In the genomic region with DNA sequence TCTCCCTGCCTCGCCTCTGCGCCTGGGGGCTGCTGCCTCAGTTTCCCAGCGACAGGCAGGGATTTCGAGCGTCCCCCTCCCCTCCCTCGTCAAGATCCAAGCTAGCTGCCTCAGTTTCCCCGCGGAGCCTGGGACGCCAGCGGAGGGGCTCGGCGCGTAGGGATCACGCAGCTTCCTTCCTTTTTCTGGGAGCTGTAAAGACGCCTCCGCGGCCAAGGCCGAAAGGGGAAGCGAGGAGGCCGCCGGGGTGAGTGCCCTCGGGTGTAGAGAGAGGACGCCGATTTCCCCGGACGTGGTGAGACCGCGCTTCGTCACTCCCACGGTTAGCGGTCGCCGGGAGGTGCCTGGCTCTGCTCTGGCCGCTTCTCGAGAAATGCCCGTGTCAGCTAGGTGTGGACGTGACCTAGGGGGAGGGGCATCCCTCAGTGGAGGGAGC, we compare ENCODE assay signal across 8 cellular contexts. TPM values are rescaled to one million over a fixed set of nuclear protein-coding genes. Genes with fewer than 3 reads are reported as not detected.
DNase-seq lines count a peak whose midpoint lies in the region; ATAC-seq and TF ChIP-seq lines count a peak whose summit lies in the region.

No MANE protein-coding gene starts in this region.

- H3K9me3 ChIP-seq in AG04450 (ENCODE audit: control insufficient read depth, insufficient read depth, low read length) (no peaks in the 10 kb centered on the region; the same call in 1 of the 2 replicates), fibroblast of lung (ENCODE audit: control insufficient read depth, insufficient read depth, low read depth, low read length) (no peaks in the 10 kb centered on the region), neutrophil (no peaks in the 10 kb centered on the region)

- no peaks in the 10 kb centered on the region for H4K20me1 ChIP-seq in fibroblast of lung (ENCODE audit: control insufficient read depth, extremely low read depth, insufficient read depth, low read length)

- no peaks in the 10 kb centered on the region for H3K79me2 ChIP-seq in fibroblast of lung (ENCODE audit: control insufficient read depth, insufficient read depth, low read length)

- POLR2A ChIA-PET in AG04450 (lab: Yijun Ruan, JAX) = interaction anchor here (1.0 to 3.3 kb wide), 5 partner anchors 16 to 35 kb away, joined by 4 to 17 read pairs (median 11); a partner anchor contains a TSS

- no peak overlapping the region for H3K9ac ChIP-seq in fibroblast of lung (ENCODE audit: insufficient read depth, low read length)

- CTCF ChIA-PET in AG04450 (lab: Charles Lee) = interaction anchor here (1.0 to 5.9 kb wide), 6 partner anchors 10 to 131 kb away, joined by 4 to 85 read pairs (median 18); no protein-coding TSS in a partner anchor

- H3K27ac ChIP-seq in AG04450 (ENCODE audit: low read depth, low read length) (peak overlapping the region; percentile 39), fibroblast of lung (ENCODE audit: insufficient read depth, low read length) (no peak overlapping the region), neutrophil (peak overlapping the region; percentile 99)

- H3K4me1 ChIP-seq in fibroblast of lung (ENCODE audit: control insufficient read depth, extremely low read depth, insufficient read depth, low read length) (peaks cover 7% of the 10 kb centered on the region), neutrophil (ENCODE audit: control insufficient read depth in 1 of 2, insufficient read depth in 1 of 2, low read depth in 1 of 2, low read length in 1 of 2) (peaks cover 18 to 27% of the 10 kb centered on the region in 2 experiments)

- no peaks in the 10 kb centered on the region for H3K27me3 ChIP-seq in AG04450 (ENCODE audit: control insufficient read depth, insufficient read depth, low read length)
- peaks cover 13% of the 10 kb centered on the region for H3K27me3 ChIP-seq in fibroblast of lung (ENCODE audit: control insufficient read depth, insufficient read depth, low read length)
- H3K27me3 ChIP-seq in neutrophil = no peaks in the 10 kb centered on the region

- H3K36me3 ChIP-seq in fibroblast of lung (ENCODE audit: control insufficient read depth, insufficient read depth, low read length) = no peaks in the 10 kb centered on the region
- peaks cover 10% of the 10 kb centered on the region for H3K36me3 ChIP-seq in neutrophil

- H3K4me2 ChIP-seq in fibroblast of lung (ENCODE audit: extremely low read depth, insufficient read depth, low read length) = peak overlapping the region; percentile 68

- no peak for DNase-seq in AG04450 (ENCODE audit: low read depth, low spot score)
- peak; percentile 72 for DNase-seq in GM20000 (ENCODE audit: low spot score)
- DNase-seq in NAMALWA (ENCODE audit: low spot score) = peak; percentile 71
- peak; percentile 48 for DNase-seq in activated T-cell treated with anti-CD3 and anti-CD28 coated beads for 4 hours
- DNase-seq in fibroblast of lung (ENCODE audit: low read depth in 2 of 2) = no peak
- DNase-seq in ureter (ENCODE audit: low spot score) = peak; percentile 75

- no peak for ATAC-seq in GM19328 (IDR thresholded peaks at IDR 0.05; ENCODE audit: unreplicated experiment)

- TF ChIP-seq CTCF in AG04450 (IDR thresholded peaks at IDR 0.05; ENCODE audit: low read depth, low read length) (no peak), GM20000 (IDR thresholded peaks at IDR 0.05; ENCODE audit: extremely low read depth, missing control alignments) (no peak), fibroblast of lung (conservative IDR thresholded peaks at IDR 0.05 in 1 of 2, IDR thresholded peaks at IDR 0.05 in 1 of 2; ENCODE audit: low read depth in 1 of 2, low read length in 2 of 2) (no peak), neutrophil (IDR thresholded peaks at IDR 0.05) (peak; percentile 51)

- peak overlapping the region; percentile 63 for H3K4me3 ChIP-seq in AG04450 (ENCODE audit: low read depth, low read length)
- H3K4me3 ChIP-seq in fibroblast of lung (replicated peaks in 1 of 4; ENCODE audit: control extremely low read depth in 1 of 4, insufficient read depth in 1 of 4, low read depth in 3 of 4, low read length in 4 of 4) = peak overlapping the region in 2 of 4 experiments; percentile 2 to 61
- peak overlapping the region; percentile 75 to 84 for H3K4me3 ChIP-seq in neutrophil (ENCODE audit: low read depth in 1 of 2, low read length in 1 of 2)

- peak overlapping the region; percentile 3 for H2AFZ ChIP-seq in fibroblast of lung (ENCODE audit: low read length)

RNA-seq across cellular contexts. Expression of a gene that starts 0.7 kb away (rescaled TPM):
- 40.4 and 57.0 TPM in 2 replicates for polyA plus RNA-seq in AG04450 (2011; rRNA removed)
- polyA minus RNA-seq in AG04450 (2011; rRNA and poly(A)+ RNA removed) = 35.9 and 50.3 TPM in 2 replicates
- 8.9 and 15.9 TPM in 2 replicates for total RNA-seq in fibroblast of lung
- polyA plus RNA-seq in fibroblast of lung = 6.9 and 15.2 TPM in 2 replicates
- 5.6 and 12.0 TPM in 2 replicates for polyA plus RNA-seq in fibroblast of lung (2012)
- polyA minus RNA-seq in fibroblast of lung (ENCODE audit: low replicate concordance) = 11.0 and 23.5 TPM in 2 replicates
- 20.4 TPM for total RNA-seq in ureter

RNA-seq across cellular contexts. Expression of a gene that starts 16.6 kb away (rescaled TPM):
- polyA plus RNA-seq in AG04450 (2011; rRNA removed) (2.5 and 3.3 TPM in 2 replicates), fibroblast of lung (0.42 and 0.58 TPM in 2 replicates)
- 0.61 and 1.6 TPM in 2 replicates for polyA minus RNA-seq in AG04450 (2011; rRNA and poly(A)+ RNA removed)
- total RNA-seq in fibroblast of lung (1.8 and 4.1 TPM in 2 replicates), ureter (1.0 TPM)
- polyA plus RNA-seq in fibroblast of lung (2012) = 0.61 and 0.83 TPM in 2 replicates
- not detected in 2 replicates for polyA minus RNA-seq in fibroblast of lung (ENCODE audit: low replicate concordance)

RNA-seq across cellular contexts. Expression of a gene that starts 18.2 kb away (rescaled TPM):
- 28.5 and 41.4 TPM in 2 replicates for polyA plus RNA-seq in AG04450 (2011; rRNA removed)
- polyA minus RNA-seq in AG04450 (2011; rRNA and poly(A)+ RNA removed) = 14.1 and 20.6 TPM in 2 replicates
- total RNA-seq in fibroblast of lung = 16.7 and 17.2 TPM in 2 replicates
- 25.7 and 40.4 TPM in 2 replicates for polyA plus RNA-seq in fibroblast of lung
- 43.0 and 81.5 TPM in 2 replicates for polyA plus RNA-seq in fibroblast of lung (2012)
- 56.0 and 70.5 TPM in 2 replicates for polyA minus RNA-seq in fibroblast of lung (ENCODE audit: low replicate concordance)
- 65.3 TPM for total RNA-seq in ureter

RNA-seq across cellular contexts. Expression of a gene that starts 19.6 kb away (rescaled TPM):
- polyA plus RNA-seq in AG04450 (2011; rRNA removed) = 3.8 and 5.3 TPM in 2 replicates
- polyA minus RNA-seq in AG04450 (2011; rRNA and poly(A)+ RNA removed) = 1.0 and 1.1 TPM in 2 replicates
- 1.8 and 2.5 TPM in 2 replicates for total RNA-seq in fibroblast of lung
- 0.47 and 0.55 TPM in 2 replicates for polyA plus RNA-seq in fibroblast of lung
- polyA plus RNA-seq in fibroblast of lung (2012) = 0.78 and 0.97 TPM in 2 replicates
- polyA minus RNA-seq in fibroblast of lung (ENCODE audit: low replicate concordance) = 0.07 and 1.2 TPM in 2 replicates
- 1.8 TPM for total RNA-seq in ureter

RNA-seq across cellular contexts. Expression of a gene that starts 39.1 kb away (rescaled TPM):
- 19.7 and 25.1 TPM in 2 replicates for polyA plus RNA-seq in AG04450 (2011; rRNA removed)
- polyA minus RNA-seq in AG04450 (2011; rRNA and poly(A)+ RNA removed) = 78.7 and 106 TPM in 2 replicates
- 25.9 and 39.3 TPM in 2 replicates for total RNA-seq in fibroblast of lung
- 29.6 and 30.4 TPM in 2 replicates for polyA plus RNA-seq in fibroblast of lung
- 22.5 and 27.3 TPM in 2 replicates for polyA plus RNA-seq in fibroblast of lung (2012)
- polyA minus RNA-seq in fibroblast of lung (ENCODE audit: low replicate concordance) = 115 and 131 TPM in 2 replicates
- total RNA-seq in ureter = 10.9 TPM

Comparison
In these comparisons a context has a peak if more than half of its experiments do, and no peak if none do; other contexts are left out.
1. DNase-seq: peak in GM20000 (single experiment), NAMALWA (single experiment), activated T-cell treated with anti-CD3 and anti-CD28 coated beads for 4 hours (single experiment) and ureter (single experiment); none in AG04450 (single experiment) and fibroblast of lung (0 of 2).